ENCODE assay signal across 8 cellular contexts in the genomic region with DNA sequence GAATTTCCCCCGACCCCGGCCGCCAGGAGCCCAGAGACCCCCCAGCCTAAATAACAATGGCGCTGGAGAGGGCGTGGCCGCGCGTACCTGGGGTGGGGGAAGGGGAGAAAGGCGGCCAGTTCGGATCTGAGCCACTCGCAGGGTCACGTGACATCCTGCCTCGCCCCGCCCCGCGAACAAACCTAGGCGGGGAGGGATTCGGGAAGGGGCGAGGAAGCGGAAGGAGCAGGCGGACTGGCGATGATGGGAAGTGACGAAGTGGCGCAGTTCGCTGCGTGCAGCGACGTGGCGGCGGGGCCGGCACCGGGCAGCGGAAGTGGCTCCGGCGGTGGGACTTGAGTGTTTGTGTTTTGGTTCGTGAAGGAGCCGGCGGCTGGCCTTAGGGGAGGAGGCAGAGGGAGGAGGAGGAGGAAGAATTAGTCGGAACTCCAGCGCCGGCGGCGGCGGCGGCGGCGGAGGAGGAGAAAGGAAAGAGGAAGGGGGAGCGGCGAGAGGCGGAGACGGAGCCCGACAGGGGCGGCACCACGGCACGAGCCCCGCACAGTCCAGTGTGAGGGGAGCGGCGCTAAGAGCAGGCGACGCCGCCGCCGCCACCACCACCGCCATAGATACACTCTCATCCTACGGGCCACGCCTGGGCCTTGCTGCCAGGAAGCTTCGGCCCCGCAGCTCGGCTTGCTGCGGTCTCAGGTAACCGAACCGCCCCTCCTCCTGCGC. TPM values are rescaled to one million over a fixed set of nuclear protein-coding genes. Genes with fewer than 3 reads are reported as not detected.
DNase-seq lines count a peak whose midpoint lies in the region; ATAC-seq lines count a peak whose summit lies in the region.

A gene with protein sequence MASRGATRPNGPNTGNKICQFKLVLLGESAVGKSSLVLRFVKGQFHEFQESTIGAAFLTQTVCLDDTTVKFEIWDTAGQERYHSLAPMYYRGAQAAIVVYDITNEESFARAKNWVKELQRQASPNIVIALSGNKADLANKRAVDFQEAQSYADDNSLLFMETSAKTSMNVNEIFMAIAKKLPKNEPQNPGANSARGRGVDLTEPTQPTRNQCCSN (plus strand): TSS at position 266 of the 717 bp plus-strand sequence. CDS start 3,802 bp downstream, outside the sequence.

- ATAC-seq in GM19372 (IDR thresholded peaks at IDR 0.05; ENCODE audit: low read depth, unreplicated experiment) (peak; percentile 94), HG03558 (IDR thresholded peaks at IDR 0.05; ENCODE audit: extremely low read depth, unreplicated experiment) (peak; percentile 94), left lobe of liver (peak; percentile 93)

- DNase-seq in C1 segment of cervical spinal cord (lab: John Stamatoyannopoulos, UW) (peak; percentile 67 to 97 (median 94)), NCI-H748 treated with DMSO at 0.1 percent for 48 hours (lab: John Stamatoyannopoulos, UW) (peak; percentile 84), dedifferentiated amniotic fluid mesenchymal stem cell (ENCODE audit: extremely low spot score) (peak; percentile 97), left lobe of liver (ENCODE audit: low spot score) (peak; percentile 98)
- DNase-seq in activated CD4-positive, alpha-beta T cell treated with anti-CD3 and anti-CD28 coated beads, Interleukin-2, amount 50 U/mL, for 24 hours (ENCODE audit: low read depth in 1 of 2, low spot score in 1 of 2) = peak; percentile 91 to 96
- DNase-seq in stimulated activated CD4-positive, alpha-beta T cell treated with anti-CD3 and anti-CD28 coated beads, Interleukin-2, amount 100 ng/mL, for 4 hours (ENCODE audit: low read depth) = peak; percentile 96

RNA-seq across cellular contexts. Expression of the gene that starts here (rescaled TPM):
- 17.5 TPM for total RNA-seq in left lobe of liver

Comparison
In these comparisons a context has a peak if more than half of its experiments do, and no peak if none do; other contexts are left out.
1. Peak in every context shown above with its lines: DNase-seq and ATAC-seq.